In the genomic region with DNA sequence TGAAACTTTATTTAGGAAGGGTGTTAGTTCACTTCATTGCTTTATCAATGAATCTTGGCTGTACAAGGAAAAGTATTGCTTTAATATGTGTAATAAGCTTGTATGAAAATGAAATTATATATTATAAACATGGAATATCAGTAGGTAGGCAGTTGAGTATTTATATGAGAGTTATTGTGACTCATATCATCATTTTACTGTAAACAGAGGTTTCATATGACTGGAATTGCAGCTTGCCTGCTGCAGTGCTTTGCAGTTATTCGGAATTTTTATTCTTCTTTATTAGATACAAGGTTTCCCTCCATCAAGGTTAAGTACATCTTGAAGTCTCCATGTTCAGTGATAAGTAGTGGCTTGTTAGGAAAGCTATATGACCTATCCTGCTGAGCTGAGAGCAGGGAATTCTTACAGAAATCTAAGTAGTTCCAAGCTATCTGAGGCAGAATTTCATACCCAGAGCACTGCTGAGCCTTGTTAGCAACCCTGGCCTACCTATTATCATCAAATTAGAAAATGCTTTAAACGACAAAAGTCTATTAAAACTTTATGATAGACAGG, we compare ENCODE assay signal across 27 cellular contexts.
"Had no signal": no experiment of that assay in that cellular context is flagged by ENCODE, and none has a peak within 500 bp of the region (broad histone marks: within the 10 kb centered on the region; RNA-seq: fewer than 3 reads in every experiment).

No MANE protein-coding gene starts in this region.

- DNase-seq: colonic mucosa; cortex of kidney; effector CD8-positive, alpha-beta T cell; effector memory CD8-positive, alpha-beta T cell; endodermal cell; erythroblast; esophagus squamous epithelium; foreskin fibroblast; foreskin melanocyte; gastrocnemius medialis; glutamatergic neuron; heart left ventricle; hypothalamus; immature natural killer cell; left cardiac atrium; left lung; left ventricle myocardium superior; lower lobe of right lung; mesenchymal stem cell; mucosa of descending colon; naive B cell; naive thymus-derived CD8-positive, alpha-beta T cell had no signal

- H3K36me3 Mint-ChIP-seq: immature natural killer cell; mesothelial cell of epicardium; naive B cell; naive thymus-derived CD8-positive, alpha-beta T cell had no signal

- H3K4me1 ChIP-seq: colonic mucosa, esophagus squamous epithelium, gastrocnemius medialis, heart left ventricle, left lung, lower lobe of right lung had no signal

- H3K4me2 ChIP-seq: hepatocyte had no signal

- H3K36me3 ChIP-seq: colonic mucosa, esophagus squamous epithelium, gastrocnemius medialis, heart left ventricle, left lung, lower lobe of right lung had no signal

- H3K27ac Mint-ChIP-seq: dendritic cell treated with granulocyte-macrophage colony-stimulating factor and Interleukin-4, amounts not matched to agents 40 ng/mL and 50 ng/mL, for 4 days; effector memory CD8-positive, alpha-beta T cell; endodermal cell; immature natural killer cell; mesothelial cell of epicardium; naive B cell; naive thymus-derived CD8-positive, alpha-beta T cell had no signal

- H3K9me3 Mint-ChIP-seq: dendritic cell treated with granulocyte-macrophage colony-stimulating factor and Interleukin-4, amounts not matched to agents 40 ng/mL and 50 ng/mL, for 4 days; endodermal cell; mesothelial cell of epicardium had no signal

- H3K4me3 Mint-ChIP-seq: dendritic cell treated with granulocyte-macrophage colony-stimulating factor and Interleukin-4, amounts not matched to agents 40 ng/mL and 50 ng/mL, for 4 days; effector memory CD8-positive, alpha-beta T cell; endodermal cell; immature natural killer cell; mesothelial cell of epicardium; naive B cell; naive thymus-derived CD8-positive, alpha-beta T cell had no signal

- H3K4me1 Mint-ChIP-seq: endodermal cell; immature natural killer cell; mesothelial cell of epicardium; naive B cell; naive thymus-derived CD8-positive, alpha-beta T cell had no signal

- ATAC-seq: effector memory CD8-positive, alpha-beta T cell; esophagus mucosa; gastrocnemius medialis; heart left ventricle; left cardiac atrium; left lung; left ventricle myocardium superior; lower lobe of right lung; mucosa of descending colon; naive thymus-derived CD8-positive, alpha-beta T cell had no signal

- H3K27me3 ChIP-seq: colonic mucosa, esophagus squamous epithelium, gastrocnemius medialis, heart left ventricle, hepatocyte, left lung had no signal

- H3K9me3 ChIP-seq: colonic mucosa, esophagus squamous epithelium, gastrocnemius medialis, heart left ventricle, left lung, lower lobe of right lung, mucosa of descending colon had no signal

- H3K79me2 ChIP-seq: hepatocyte had no signal

- H3K4me3 ChIP-seq: colonic mucosa, esophagus squamous epithelium, gastrocnemius medialis, heart left ventricle, hepatocyte, left lung, lower lobe of right lung, mucosa of descending colon had no signal

- H3K27ac ChIP-seq: colonic mucosa, epithelial cell of prostate, esophagus squamous epithelium, gastrocnemius medialis, heart left ventricle, hepatocyte, left lung, lower lobe of right lung had no signal

- H3K27me3 Mint-ChIP-seq: dendritic cell treated with granulocyte-macrophage colony-stimulating factor and Interleukin-4, amounts not matched to agents 40 ng/mL and 50 ng/mL, for 4 days; effector memory CD8-positive, alpha-beta T cell; naive B cell; naive thymus-derived CD8-positive, alpha-beta T cell had no signal

- H2AFZ ChIP-seq: hepatocyte had no signal
